Comparison of ENCODE assay signal across 20 cellular contexts in genomic region chr5:150339841-150340240, GRCh38. TPM values are rescaled to one million over a fixed set of nuclear protein-coding genes. Genes with fewer than 3 reads are reported as not detected.
DNase-seq lines count a peak whose midpoint lies in the region.
"Had no signal": no experiment of that assay in that cellular context is flagged by ENCODE, and none has a peak within 500 bp of the region (broad histone marks: within the 10 kb centered on the region; RNA-seq: fewer than 3 reads in every experiment).

No MANE protein-coding gene starts in this region.

- H3K36me3 ChIP-seq in BLaER1 treated with 17β-estradiol and CSF1 and Interleukin-3, amounts not matched to agents 10 nM and 100 nM: no peaks in the 10 kb centered on the region
- H3K36me3 ChIP-seq in SJCRH30: no peaks in the 10 kb centered on the region
- H3K36me3 ChIP-seq in effector memory CD4-positive, alpha-beta T cell (ENCODE audit: control insufficient read depth, insufficient read depth, low read length): no peaks in the 10 kb centered on the region
- H3K36me3 ChIP-seq: Peyer's patch had no signal

- H3K4me1 ChIP-seq in BLaER1 treated with 17β-estradiol and CSF1 and Interleukin-3, amounts not matched to agents 10 nM and 100 nM: peaks cover 41 to 60% (median 49%) of the 10 kb centered on the region in 10 experiments
- H3K4me1 ChIP-seq in SJCRH30: peaks cover 47% of the 10 kb centered on the region
- H3K4me1 ChIP-seq in effector memory CD4-positive, alpha-beta T cell (ENCODE audit: control insufficient read depth, insufficient read depth, low read length, poor library complexity, severe bottlenecking): no peaks in the 10 kb centered on the region
- H3K4me1 ChIP-seq: Peyer's patch had no signal

- H3K27me3 ChIP-seq in BLaER1 treated with 17β-estradiol and CSF1 and Interleukin-3, amounts not matched to agents 10 nM and 100 nM: no peaks in the 10 kb centered on the region
- H3K27me3 ChIP-seq in SJCRH30: peaks cover 4% of the 10 kb centered on the region; the same call in 1 of the 2 replicates
- H3K27me3 ChIP-seq in layer of hippocampus (ENCODE audit: control insufficient read depth, insufficient read depth, low read length): no peaks in the 10 kb centered on the region
- H3K27me3 ChIP-seq in effector memory CD4-positive, alpha-beta T cell (replicated peaks; ENCODE audit: control insufficient read depth, insufficient read depth, low read length, poor library complexity, severe bottlenecking): no peaks in the 10 kb centered on the region
- H3K27me3 ChIP-seq: Peyer's patch had no signal

- peak overlapping the region in 9 of 11 experiments; percentile 40 to 88 (median 80); a peak in 17 of 22 replicates for H3K27ac ChIP-seq in BLaER1 treated with 17β-estradiol and CSF1 and Interleukin-3, amounts not matched to agents 10 nM and 100 nM
- H3K27ac ChIP-seq in SJCRH30 (peak overlapping the region; percentile 80), layer of hippocampus (ENCODE audit: low read depth, low read length) (peak overlapping the region; percentile 80), substantia nigra (ENCODE audit: low read depth, low read length, poor library complexity, severe bottlenecking) (peak overlapping the region; percentile 92)
- no peak overlapping the region for H3K27ac ChIP-seq in effector memory CD4-positive, alpha-beta T cell (ENCODE audit: insufficient read depth, low read length, poor library complexity, severe bottlenecking)
- H3K27ac ChIP-seq: HL-60, Peyer's patch, SK-N-MC had no signal

- no peaks in the 10 kb centered on the region for H4K20me1 ChIP-seq in BLaER1 treated with 17β-estradiol and CSF1 and Interleukin-3, amounts not matched to agents 10 nM and 100 nM

- H3K4me2 ChIP-seq in BLaER1 treated with 17β-estradiol and CSF1 and Interleukin-3, amounts not matched to agents 10 nM and 100 nM: peak overlapping the region; percentile 41 to 85 (median 75); a peak in 21 of 22 replicates

- H3K9ac ChIP-seq in BLaER1 treated with 17β-estradiol and CSF1 and Interleukin-3, amounts not matched to agents 10 nM and 100 nM: peak overlapping the region in 7 of 11 experiments; percentile 48 to 75 (median 65); a peak in 14 of 22 replicates

- no peak overlapping the region for H3K4me3 ChIP-seq in BLaER1 treated with 17β-estradiol and CSF1 and Interleukin-3, amounts not matched to agents 10 nM and 100 nM
- H3K4me3 ChIP-seq in SJCRH30: no peak overlapping the region
- H3K4me3 ChIP-seq in effector memory CD4-positive, alpha-beta T cell (ENCODE audit: insufficient read depth, low read depth, low read length, poor library complexity, severe bottlenecking): no peak overlapping the region
- H3K4me3 ChIP-seq: Peyer's patch, SK-N-MC had no signal

- DNase-seq in SJCRH30: no peak
- DNase-seq in substantia nigra (lab: John Stamatoyannopoulos, UW): no peak
- no peak for DNase-seq in NCI-H2171 (lab: John Stamatoyannopoulos, UW)
- no peak for DNase-seq in effector memory CD4-positive, alpha-beta T cell
- no peak for DNase-seq in NCI-H1105 (lab: John Stamatoyannopoulos, UW)
- DNase-seq: CD4-positive, alpha-beta T cell; NCI-H1092; NCI-H1436 treated with DMSO at 0.1 percent for 48 hours; NCI-H1930; NCI-H2107; NCI-H446; NCI-H526; Peyer's patch; SHP77 treated with DMSO at 0.1 percent for 48 hours had no signal

- H3K9me3 ChIP-seq in BLaER1 treated with 17β-estradiol and CSF1 and Interleukin-3, amounts not matched to agents 10 nM and 100 nM (replicated peaks in 1 of 11): no peaks in the 10 kb centered on the region
- H3K9me3 ChIP-seq in SJCRH30 (replicated peaks): no peaks in the 10 kb centered on the region
- no peaks in the 10 kb centered on the region for H3K9me3 ChIP-seq in effector memory CD4-positive, alpha-beta T cell (ENCODE audit: control insufficient read depth, low read length)
- H3K9me3 ChIP-seq: Peyer's patch had no signal

RNA-seq across cellular contexts. Expression of gene TCOF1, which starts 17.7 kb away (rescaled TPM):
- total RNA-seq in SJCRH30 (2014; rRNA removed; shearing (Covaris generic)): 58.9 and 60.4 TPM in 2 replicates

RNA-seq across cellular contexts. Expression of gene ARSI, which starts 37.1 kb away (rescaled TPM):
- 0.18 and 0.28 TPM in 2 replicates for total RNA-seq in SJCRH30 (2014; rRNA removed; shearing (Covaris generic))
- total RNA-seq: H4, OCI-LY7, Peyer's patch had no signal

RNA-seq across cellular contexts. Expression of gene CAMK2A, which starts 50.3 kb away (rescaled TPM):
- 0.41 and 0.42 TPM in 2 replicates for total RNA-seq in SJCRH30 (2014; rRNA removed; shearing (Covaris generic))
- total RNA-seq: OCI-LY7 had no signal
